In the genomic region with DNA sequence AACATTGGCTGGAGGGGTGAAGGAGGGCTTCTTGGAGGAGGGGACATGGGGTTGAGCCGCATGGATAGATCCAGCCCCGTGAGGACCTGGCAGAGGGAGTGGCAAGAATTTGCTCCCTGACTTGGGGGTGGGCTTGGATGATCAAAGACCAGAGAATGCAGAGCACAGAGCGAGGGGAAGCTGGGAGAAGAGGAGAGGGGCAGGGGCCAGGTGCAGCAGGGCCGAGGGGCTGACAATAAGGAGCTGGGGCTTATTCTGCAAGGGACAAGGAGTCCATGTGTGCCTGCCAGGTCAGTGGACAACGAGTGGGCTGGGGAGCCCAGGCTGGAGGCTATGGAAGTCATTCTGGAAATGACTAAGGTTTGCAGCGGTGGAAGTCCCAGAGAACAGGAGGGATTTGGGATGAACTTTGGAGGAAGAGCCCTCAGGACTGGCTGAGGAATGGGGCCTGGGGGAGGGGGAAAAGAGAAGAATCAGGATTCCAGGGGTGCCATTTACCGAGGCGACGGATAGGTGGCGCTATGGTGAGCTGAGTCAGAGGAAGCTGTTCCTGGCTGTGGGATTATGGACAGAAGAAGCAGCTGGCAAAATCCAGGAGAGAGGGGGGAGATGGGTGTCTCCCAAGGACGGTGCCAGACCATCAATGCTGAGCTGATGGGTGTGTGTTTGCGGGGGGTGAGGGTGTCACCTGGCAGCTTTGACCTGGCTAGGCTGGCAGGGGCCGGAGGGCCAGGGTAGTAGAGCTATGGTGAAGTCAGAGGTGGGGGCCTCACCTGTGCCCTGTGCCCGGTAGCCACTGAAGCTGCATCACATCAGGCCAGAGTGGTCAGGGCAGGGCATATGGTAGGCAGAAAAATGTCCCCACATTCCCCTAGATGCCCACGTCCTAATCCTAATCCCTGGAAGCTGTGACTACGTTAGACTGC, we compare ENCODE assay signal across 8 cellular contexts. TPM values are rescaled to one million over a fixed set of nuclear protein-coding genes. Genes with fewer than 3 reads are reported as not detected.
DNase-seq lines count a peak whose midpoint lies in the region; ATAC-seq and TF ChIP-seq lines count a peak whose summit lies in the region.

No MANE protein-coding gene starts in this region.

- H3K9me3 ChIP-seq in SU-DHL-6 (ENCODE audit: insufficient read depth, low read length) = no peaks in the 10 kb centered on the region

- H2AFZ ChIP-seq in SU-DHL-6 (ENCODE audit: low read depth, low read length, severe bottlenecking) = no peak overlapping the region

- no peaks in the 10 kb centered on the region for H3F3A ChIP-seq in SU-DHL-6 (ENCODE audit: insufficient read depth)

- H3K27ac ChIP-seq in SU-DHL-6 (ENCODE audit: low read depth, low read length) = no peak overlapping the region

- H3K4me3 ChIP-seq in SU-DHL-6 (ENCODE audit: insufficient read depth, low read length, poor library complexity, severe bottlenecking) (no peak overlapping the region), fibroblast of mammary gland (ENCODE audit: control insufficient read depth, low read depth, low read length) (no peak overlapping the region)

- peak; percentile 58 for TF ChIP-seq RAD21 in Ishikawa (IDR thresholded peaks at IDR 0.05; ENCODE audit: low read depth)

- TF ChIP-seq CTCF in SU-DHL-6 (IDR thresholded peaks at IDR 0.05; ENCODE audit: insufficient read depth, low read length, poor library complexity, severe bottlenecking) (peak; percentile 54), fibroblast of mammary gland (conservative IDR thresholded peaks at IDR 0.05; ENCODE audit: control insufficient read depth, insufficient read depth, low read depth, low read length) (peak; percentile 93), osteocyte (IDR thresholded peaks at IDR 0.05) (peak; percentile 76)

- no peak for TF ChIP-seq EP300 in Ishikawa (IDR thresholded peaks at IDR 0.05; ENCODE audit: borderline replicate concordance)

- H3K79me2 ChIP-seq in SU-DHL-6 (ENCODE audit: insufficient read depth, low read length) = no peaks in the 10 kb centered on the region

- H3K9ac ChIP-seq in SU-DHL-6 (ENCODE audit: low read length) = no peak overlapping the region

- H3K36me3 ChIP-seq in SU-DHL-6 (ENCODE audit: low read length) = no peaks in the 10 kb centered on the region

- no peak overlapping the region for H3K27ac Mint-ChIP-seq in osteocyte (ENCODE audit: unreplicated experiment)

- no peaks in the 10 kb centered on the region for H3K27me3 ChIP-seq in SU-DHL-6 (ENCODE audit: low read length)

- no peak overlapping the region for H3K4me3 Mint-ChIP-seq in osteocyte (ENCODE audit: unreplicated experiment)

- H4K20me1 ChIP-seq in SU-DHL-6 (ENCODE audit: low read depth, low read length) = no peaks in the 10 kb centered on the region

- H3K9me2 ChIP-seq in SU-DHL-6 (replicated peaks; ENCODE audit: insufficient read depth, low read length) = no peaks in the 10 kb centered on the region

- no peaks in the 10 kb centered on the region for H3K9me3 Mint-ChIP-seq in osteocyte (ENCODE audit: unreplicated experiment)

- H3K4me2 ChIP-seq in SU-DHL-6 (ENCODE audit: low read depth, low read length, poor library complexity, severe bottlenecking) = no peak overlapping the region

- H3K36me3 Mint-ChIP-seq in osteocyte (ENCODE audit: unreplicated experiment) = no peaks in the 10 kb centered on the region

- peaks cover 4% of the 10 kb centered on the region for H3K4me1 Mint-ChIP-seq in osteocyte (ENCODE audit: unreplicated experiment)

- DNase-seq in NCI-H2227 (lab: John Stamatoyannopoulos, UW; ENCODE audit: unreplicated experiment) (peak; percentile 33), NCI-H2227 treated with DMSO at 0.1 percent for 48 hours (lab: John Stamatoyannopoulos, UW) (no peak), fibroblast of mammary gland (ENCODE audit: low read depth) (peak; percentile 69), osteocyte (ENCODE audit: extremely low spot score, unreplicated experiment) (no peak)

- no peaks in the 10 kb centered on the region for H3K27me3 Mint-ChIP-seq in osteocyte (ENCODE audit: unreplicated experiment)

- ATAC-seq in GM19351 (IDR thresholded peaks at IDR 0.05; ENCODE audit: unreplicated experiment) = no peak
- ATAC-seq in HG02870 (IDR thresholded peaks at IDR 0.05; ENCODE audit: unreplicated experiment) = no peak

TF ChIP-seq in Ishikawa, 13 proteins besides CTCF, POLR2A, EP300 and RAD21:
- TF ChIP-seq USF1 (IDR thresholded peaks at IDR 0.05) = no peak
- TF ChIP-seq TEAD4 (IDR thresholded peaks at IDR 0.05) = peak; percentile 25; the same call in 1 of the 2 replicates

RNA-seq across cellular contexts. Expression of gene KCNG1, which starts 7.8 kb away (rescaled TPM):
- 6.3 and 6.9 TPM in 2 replicates for total RNA-seq in osteocyte

RNA-seq across cellular contexts. Expression of gene MOCS3, which starts 56.4 kb away (rescaled TPM):
- total RNA-seq in osteocyte = 5.0 and 5.5 TPM in 2 replicates

RNA-seq across cellular contexts. Expression of gene DPM1, which starts 56.7 kb away (rescaled TPM):
- 32.7 and 37.7 TPM in 2 replicates for total RNA-seq in osteocyte

Comparison
In these comparisons a context has a peak if more than half of its experiments do, and no peak if none do; other contexts are left out.
1. DNase-seq: peak in NCI-H2227 (single experiment) and fibroblast of mammary gland (single experiment); none in NCI-H2227 treated with DMSO at 0.1 percent for 48 hours (single experiment) and osteocyte (single experiment).
2. Peak in every context shown above with its lines, with median percentiles within 50 percentile points of each other: CTCF ChIP-seq.